Comparison of ENCODE assay signal across 2 cellular contexts in genomic region chr9:136900556-136900955, GRCh38.
TF ChIP-seq lines count a peak whose summit lies in the region.

No MANE protein-coding gene starts in this region.

TF ChIP-seq in A549, 52 proteins besides CTCF, POLR2A, EP300 and RAD21:
- TF ChIP-seq ZFP36 (IDR thresholded peaks at IDR 0.05; ENCODE audit: borderline replicate concordance, partially characterized antibody) = peak; percentile 55
- no peak for TF ChIP-seq ZNF302 (CRISPR knock-in tag; IDR thresholded peaks at IDR 0.05)

TF ChIP-seq in GM23338, 12 proteins besides CTCF, POLR2A, EP300 and RAD21:
- TF ChIP-seq JUNB (IDR thresholded peaks at IDR 0.05; ENCODE audit: unreplicated experiment) (no peak), POLR2AphosphoS5 (IDR thresholded peaks at IDR 0.05; ENCODE audit: low read depth) (no peak), REST (IDR thresholded peaks at IDR 0.05; ENCODE audit: unreplicated experiment) (no peak), STAT1 (IDR thresholded peaks at IDR 0.05; ENCODE audit: unreplicated experiment) (no peak), EZH2 (IDR thresholded peaks at IDR 0.05; ENCODE audit: low read depth, unreplicated experiment) (no peak), NANOG (IDR thresholded peaks at IDR 0.05; ENCODE audit: borderline replicate concordance) (no peak)
